9 cellular contexts compared by ENCODE assay signal in the genomic region with DNA sequence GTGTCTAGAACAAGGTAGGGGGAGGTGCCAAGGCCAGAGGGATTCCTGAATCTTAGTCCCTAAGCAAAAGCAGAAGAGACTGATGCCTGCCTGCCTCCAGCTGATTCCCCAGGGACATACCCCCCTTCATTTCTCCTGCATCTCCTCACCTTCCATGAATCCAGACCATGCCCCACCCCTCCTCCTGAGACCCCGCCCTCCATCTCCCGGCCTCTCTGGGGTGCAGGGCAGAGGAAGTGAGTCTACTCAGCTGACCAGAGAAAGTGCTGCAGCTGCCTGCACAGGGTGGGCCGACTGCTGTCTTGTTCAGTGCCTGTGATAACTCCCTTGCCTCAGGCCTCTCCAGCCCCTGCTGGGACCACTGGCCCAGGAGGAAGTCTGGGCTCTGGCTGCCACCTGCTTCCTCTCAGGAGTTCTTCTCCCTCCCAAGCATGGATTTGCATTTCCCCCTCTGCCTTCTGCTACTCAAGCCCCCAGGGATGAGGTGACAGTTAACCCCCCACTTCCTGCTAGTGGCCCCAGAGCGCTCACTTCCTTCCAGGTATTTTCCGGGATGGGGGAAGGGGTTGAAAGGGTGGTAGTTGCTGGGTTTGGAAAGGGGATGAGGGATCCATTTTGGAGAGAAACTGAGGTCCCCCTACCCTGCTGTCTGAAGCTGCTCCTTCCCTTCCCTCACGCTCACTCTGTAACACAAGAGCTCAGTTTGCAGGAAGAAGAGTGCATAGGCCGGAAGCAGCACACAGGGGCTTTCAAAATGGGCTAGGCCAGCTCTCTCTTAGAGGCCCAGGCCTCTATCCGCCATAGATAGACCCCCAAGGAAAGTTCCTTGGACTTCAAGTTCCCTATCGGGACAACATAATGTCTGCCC. TPM values are rescaled to one million over a fixed set of nuclear protein-coding genes. Genes with fewer than 3 reads are reported as not detected.
A peak's percentile ranks its signal among the peaks of the same experiment; 100 is the strongest.
DNase-seq lines count a peak whose midpoint lies in the region; TF ChIP-seq lines count a peak whose summit lies in the region.
"Had no signal": no experiment of that assay in that cellular context is flagged by ENCODE, and none has a peak within 500 bp of the region (broad histone marks: within the 10 kb centered on the region; RNA-seq: fewer than 3 reads in every experiment).

No MANE protein-coding gene starts in this region.

- peak; percentile 82 for DNase-seq in NK-92 treated with Interleukin-12 subunit alpha and Interleukin-12 subunit beta, amount 100 ng/mL, for 24 hours (lab: John Stamatoyannopoulos, UW)
- DNase-seq in NK-92 (lab: John Stamatoyannopoulos, UW; ENCODE audit: unreplicated experiment) (no peak), fibroblast of pulmonary artery (ENCODE audit: low read depth) (peak; percentile 60), cortex of kidney (lab: John Stamatoyannopoulos, UW) (no peak), DMS 273 treated with DMSO at 0.1 percent for 48 hours (lab: John Stamatoyannopoulos, UW) (no peak)
- peak; percentile 93 for DNase-seq in activated CD4-positive, alpha-beta memory T cell treated with anti-CD3 and anti-CD28 coated beads for 36 hours

- H3K4me3 Mint-ChIP-seq in activated CD4-positive, alpha-beta memory T cell treated with anti-CD3 and anti-CD28 coated beads for 36 hours: peak overlapping the region; percentile 92

- no peak overlapping the region for H2AFZ ChIP-seq in parathyroid adenoma

- peaks cover 29% of the 10 kb centered on the region for H3K4me1 Mint-ChIP-seq in activated CD4-positive, alpha-beta memory T cell treated with anti-CD3 and anti-CD28 coated beads for 36 hours (ENCODE audit: low read depth)

- no peak overlapping the region for H3K4me2 ChIP-seq in parathyroid adenoma (ENCODE audit: low read length)
- H3K4me2 ChIP-seq: A549 had no signal

- H3K79me2 ChIP-seq in parathyroid adenoma: no peaks in the 10 kb centered on the region

- H3K4me3 ChIP-seq in fibroblast of pulmonary artery (replicated peaks; ENCODE audit: low read depth, low read length) (peak overlapping the region; percentile 24), parathyroid adenoma (ENCODE audit: low read depth, low read length) (peak overlapping the region; percentile 5)
- H3K4me3 ChIP-seq: A549 had no signal

- peaks cover 77% of the 10 kb centered on the region for H3K36me3 Mint-ChIP-seq in activated CD4-positive, alpha-beta memory T cell treated with anti-CD3 and anti-CD28 coated beads for 36 hours

- no peaks in the 10 kb centered on the region for H3K9me3 ChIP-seq in KOPT-K1 (ENCODE audit: insufficient read depth, low read length, poor library complexity, severe bottlenecking)
- H3K9me3 ChIP-seq in parathyroid adenoma (ENCODE audit: control insufficient read depth, low read length): no peaks in the 10 kb centered on the region
- H3K9me3 ChIP-seq: A549 had no signal

- H3K27me3 ChIP-seq in parathyroid adenoma (ENCODE audit: control insufficient read depth, insufficient read depth, low read length): no peaks in the 10 kb centered on the region

- intact Hi-C loops in activated CD4-positive, alpha-beta memory T cell treated with anti-CD3 and anti-CD28 coated beads for 36 hours (cut with micrococcal nuclease): loop anchor here (1.0 to 10.0 kb wide), 6 partner anchors 10 to 1503 kb away; partner anchors contain the start of genes SUPT4H1 and TRIM37

- no peaks in the 10 kb centered on the region for H3K27me3 Mint-ChIP-seq in activated CD4-positive, alpha-beta memory T cell treated with anti-CD3 and anti-CD28 coated beads for 36 hours

- H3K27ac ChIP-seq in KOPT-K1 (ENCODE audit: low read depth, low read length, poor library complexity, severe bottlenecking) (peak overlapping the region; percentile 99), parathyroid adenoma (peak overlapping the region; percentile 24)

- TF ChIP-seq CTCF in fibroblast of pulmonary artery (IDR thresholded peaks at IDR 0.05; ENCODE audit: low read length, missing control alignments) (no peak), parathyroid adenoma (IDR thresholded peaks at IDR 0.05) (no peak)

- peak overlapping the region; percentile 98 for H3K27ac Mint-ChIP-seq in activated CD4-positive, alpha-beta memory T cell treated with anti-CD3 and anti-CD28 coated beads for 36 hours

- H3K36me3 ChIP-seq in KOPT-K1 (ENCODE audit: insufficient read depth, low read length) (peaks cover 23% of the 10 kb centered on the region), parathyroid adenoma (ENCODE audit: control insufficient read depth, insufficient read depth, low read length) (no peaks in the 10 kb centered on the region)

- no peaks in the 10 kb centered on the region for H3K9me3 Mint-ChIP-seq in activated CD4-positive, alpha-beta memory T cell treated with anti-CD3 and anti-CD28 coated beads for 36 hours

- no peaks in the 10 kb centered on the region for H3K4me1 ChIP-seq in parathyroid adenoma

- POLR2A ChIA-PET in activated CD4-positive, alpha-beta memory T cell treated with anti-CD3 and anti-CD28 coated beads for 36 hours (lab: Charles Lee): interaction anchor here (0.9 to 18.5 kb wide), 10 partner anchors 0 to 1499 kb away, joined by 3 to 1114 read pairs (median 17); partner anchors contain the start of genes SRSF1, SUPT4H1 and TSPOAP1

- CTCF ChIA-PET in activated CD4-positive, alpha-beta memory T cell treated with anti-CD3 and anti-CD28 coated beads for 36 hours (lab: Charles Lee): interaction anchor here (1.2 to 7.2 kb wide), 4 partner anchors 12 to 79 kb away, joined by 5 to 45 read pairs (median 28); partner anchors contain the start of genes RNF43 and SUPT4H1

- no peak overlapping the region for H3K9ac ChIP-seq in parathyroid adenoma

RNA-seq across cellular contexts. Expression of gene TSPOAP1, which starts 10.5 kb away (rescaled TPM):
- 10 to 100 TPM; 21.6 to 22.7 TPM for total RNA-seq in activated CD4-positive, alpha-beta memory T cell treated with anti-CD3 and anti-CD28 coated beads for 36 hours

RNA-seq across cellular contexts. Expression of gene SUPT4H1, which starts 12.9 kb away (rescaled TPM):
- 100 to 1,000 TPM; 113 to 114 TPM for total RNA-seq in activated CD4-positive, alpha-beta memory T cell treated with anti-CD3 and anti-CD28 coated beads for 36 hours

RNA-seq across cellular contexts. Expression of gene MPO, which starts 58.4 kb away (rescaled TPM):
- under 1 TPM; 0.17 to 0.22 TPM for total RNA-seq in activated CD4-positive, alpha-beta memory T cell treated with anti-CD3 and anti-CD28 coated beads for 36 hours

Comparison
In these comparisons a context has a peak if more than half of its experiments do, and no peak if none do; other contexts are left out.
1. DNase-seq: peak in NK-92 treated with Interleukin-12 subunit alpha and Interleukin-12 subunit beta, amount 100 ng/mL, for 24 hours (single experiment), activated CD4-positive, alpha-beta memory T cell treated with anti-CD3 and anti-CD28 coated beads for 36 hours (single experiment) and fibroblast of pulmonary artery (single experiment); none in NK-92 (single experiment), cortex of kidney (single experiment) and DMS 273 treated with DMSO at 0.1 percent for 48 hours (single experiment).